8 cellular contexts compared by ENCODE assay signal in the genomic region with DNA sequence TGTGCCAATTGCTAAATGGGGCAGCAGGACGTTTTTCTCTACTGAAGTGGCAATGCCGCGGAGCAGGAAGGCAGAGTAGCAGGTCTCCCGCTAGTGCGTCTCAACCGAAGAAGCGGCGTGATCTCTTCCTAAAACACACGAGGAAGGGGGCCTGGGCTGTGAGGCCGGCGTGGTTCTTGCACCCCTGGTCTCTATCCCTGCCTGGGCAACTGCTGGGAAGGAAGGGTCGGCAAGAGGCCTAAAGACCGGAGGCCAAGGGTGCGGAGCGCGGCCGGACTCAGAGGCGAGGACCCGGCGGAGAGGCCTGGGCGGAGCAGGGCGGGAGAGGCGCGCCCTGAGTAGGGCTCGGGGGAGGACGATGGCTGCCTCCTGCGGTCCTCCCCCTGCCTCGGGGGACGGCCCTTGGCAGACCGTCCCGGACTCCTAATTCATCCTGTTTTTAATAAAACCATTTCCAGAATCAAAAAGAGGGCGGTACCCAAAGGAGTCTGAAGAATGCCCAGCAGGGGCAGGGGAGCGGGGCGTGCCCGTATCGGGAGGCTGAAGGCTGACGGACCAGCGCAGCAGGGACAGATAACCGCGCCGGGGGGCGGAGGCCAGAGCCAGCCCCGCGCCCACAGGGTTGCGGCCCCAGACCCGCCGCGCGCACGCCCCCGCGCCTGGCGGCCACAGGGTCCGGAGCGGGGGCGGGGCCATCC. TPM values are rescaled to one million over a fixed set of nuclear protein-coding genes. Genes with fewer than 3 reads are reported as not detected.
A peak's percentile ranks its signal among the peaks of the same experiment; 100 is the strongest.
DNase-seq lines count a peak whose midpoint lies in the region; ATAC-seq and TF ChIP-seq lines count a peak whose summit lies in the region.

No MANE protein-coding gene starts in this region.

- peak overlapping the region; percentile 92 for H3K27ac Mint-ChIP-seq in endodermal cell
- peak overlapping the region; percentile 94 for H3K27ac Mint-ChIP-seq in mesothelial cell of epicardium

- H3K4me1 Mint-ChIP-seq in endodermal cell (peaks cover 26% of the 10 kb centered on the region), mesothelial cell of epicardium (peaks cover 23% of the 10 kb centered on the region)

- H3K9ac ChIP-seq in endodermal cell (ENCODE audit: extremely low read depth, low read length, poor library complexity, severe bottlenecking) (peak overlapping the region; percentile 48), subcutaneous abdominal adipose tissue (ENCODE audit: low read length in 5 of 5) (peak overlapping the region in 4 of 5 donors; percentile 78 to 87 (median 80))

- peak; percentile 33 for TF ChIP-seq CTCF in endodermal cell (conservative IDR thresholded peaks at IDR 0.05)
- TF ChIP-seq CTCF in mesothelial cell of epicardium (IDR thresholded peaks at IDR 0.05; ENCODE audit: unreplicated experiment): no peak

- H3K27me3 Mint-ChIP-seq in endodermal cell (ENCODE audit: insufficient read depth) (peaks cover 17% of the 10 kb centered on the region), mesothelial cell of epicardium (ENCODE audit: low read depth) (no peaks in the 10 kb centered on the region)

- H3K4me3 ChIP-seq in endodermal cell (ENCODE audit: low read length) (peak overlapping the region; percentile 78), subcutaneous abdominal adipose tissue (ENCODE audit: low read depth in 1 of 5, low read length in 5 of 5) (peak overlapping the region; percentile 73 to 88 (median 86))

- H3K36me3 Mint-ChIP-seq in endodermal cell (ENCODE audit: low read depth) (peaks cover 4% of the 10 kb centered on the region), mesothelial cell of epicardium (no peaks in the 10 kb centered on the region)

- H3K36me3 ChIP-seq in endodermal cell (ENCODE audit: control insufficient read depth, insufficient read depth, low read length): peaks cover 8% of the 10 kb centered on the region
- no peaks in the 10 kb centered on the region for H3K36me3 ChIP-seq in subcutaneous abdominal adipose tissue (ENCODE audit: control insufficient read depth in 5 of 5, insufficient read depth in 5 of 5, low read length in 5 of 5)

- H3K27ac ChIP-seq in endodermal cell (ENCODE audit: low read depth, low read length) (peak overlapping the region; percentile 33), subcutaneous abdominal adipose tissue (ENCODE audit: low read depth, low read length) (peak overlapping the region; percentile 94)

- H3K27me3 ChIP-seq in endodermal cell (ENCODE audit: control insufficient read depth, insufficient read depth, low read length, poor library complexity, severe bottlenecking) (no peaks in the 10 kb centered on the region), subcutaneous abdominal adipose tissue (ENCODE audit: control insufficient read depth in 5 of 5, insufficient read depth in 4 of 5, low read length in 5 of 5) (no peaks in the 10 kb centered on the region)

- H3K4me3 Mint-ChIP-seq in endodermal cell (peak overlapping the region; percentile 79), mesothelial cell of epicardium (peak overlapping the region; percentile 81)

- WGBS in endodermal cell (ENCODE audit: insufficient coverage in 1 of 2, insufficient read length in 1 of 2), 2 experiments: 3 to 6% methylated on average over 19 to 56 of the region's 56 CpGs

- no peaks in the 10 kb centered on the region for H3K9me3 ChIP-seq in endodermal cell (ENCODE audit: control insufficient read depth, low read length)
- no peaks in the 10 kb centered on the region for H3K9me3 ChIP-seq in subcutaneous abdominal adipose tissue (ENCODE audit: control insufficient read depth in 5 of 5, low read length in 5 of 5)

- peak; percentile 89 for DNase-seq in AG20443 (ENCODE audit: low spot score)
- DNase-seq in NCI-H446 (lab: John Stamatoyannopoulos, UW): peak; percentile 71 to 93
- DNase-seq in activated CD4-positive, alpha-beta T cell treated with anti-CD3 and anti-CD28 coated beads, Interleukin-2, amount 50 U/mL, for 4 hours: peak; percentile 34 to 43
- DNase-seq in endodermal cell: peak; percentile 88
- peak in 1 of 2 experiments; percentile 23 for DNase-seq in mesothelial cell of epicardium (ENCODE audit: low spot score in 2 of 2, unreplicated experiment in 2 of 2)

- no peaks in the 10 kb centered on the region for H3K9me3 Mint-ChIP-seq in endodermal cell
- H3K9me3 Mint-ChIP-seq in mesothelial cell of epicardium: no peaks in the 10 kb centered on the region

- ATAC-seq in GM18873 (IDR thresholded peaks at IDR 0.05; ENCODE audit: low FRiP score, unreplicated experiment): peak; percentile 23
- ATAC-seq in HG03108 (IDR thresholded peaks at IDR 0.05; ENCODE audit: unreplicated experiment): peak; percentile 34

- H3K4me1 ChIP-seq in endodermal cell (ENCODE audit: control insufficient read depth, insufficient read depth, low read length) (peaks cover 4% of the 10 kb centered on the region), subcutaneous abdominal adipose tissue (ENCODE audit: control insufficient read depth in 5 of 5, insufficient read depth in 5 of 5, low read length in 5 of 5) (peaks cover 2 to 31% (median 23%) of the 10 kb centered on the region in 5 donors)

RNA-seq across cellular contexts. Expression of a gene that starts 0.6 kb away (rescaled TPM):
- total RNA-seq in endodermal cell: 100 to 1,000 TPM; 821 to 864 TPM
- polyA plus RNA-seq in endodermal cell (2013, experiment 1 of 2): 422 TPM
- 467 TPM for polyA plus RNA-seq in endodermal cell (2013, experiment 2 of 2)
- total RNA-seq in mesothelial cell of epicardium: 234 to 240 TPM (median 239 TPM) in 3 replicates
